ENCODE assay signal across 2 cellular contexts in genomic region chr6:41965429-41966213, GRCh38.
A peak's percentile ranks its signal among the peaks of the same experiment; 100 is the strongest.
TF ChIP-seq lines count a peak whose summit lies in the region.

No MANE protein-coding gene starts in this region.

TF ChIP-seq in HCT116, 20 proteins besides CTCF, POLR2A, EP300 and RAD21:
- TF ChIP-seq SP1 (IDR thresholded peaks at IDR 0.05; ENCODE audit: low read depth) (no peak), TCF7L2 (IDR thresholded peaks at IDR 0.05; ENCODE audit: borderline replicate concordance, extremely low read depth, insufficient read depth, insufficient read length) (no peak), REST (IDR thresholded peaks at IDR 0.05; ENCODE audit: low read depth) (no peak), EGR1 (IDR thresholded peaks at IDR 0.05; ENCODE audit: low read depth) (no peak), ZBTB33 (IDR thresholded peaks at IDR 0.05; ENCODE audit: extremely low read depth, insufficient replicate concordance, low read length) (no peak), POLR2AphosphoS5 (IDR thresholded peaks at IDR 0.05; ENCODE audit: low read depth, low read length) (no peak), SRF (IDR thresholded peaks at IDR 0.05; ENCODE audit: low read depth) (no peak), FOSL1 (IDR thresholded peaks at IDR 0.05; ENCODE audit: low read depth) (no peak), CBX3 (IDR thresholded peaks at IDR 0.05; ENCODE audit: low read depth) (no peak), ELF1 (IDR thresholded peaks at IDR 0.05; ENCODE audit: borderline replicate concordance, low read depth) (no peak), JUND (IDR thresholded peaks at IDR 0.05) (no peak), MAX (IDR thresholded peaks at IDR 0.05) (no peak), EZH2phosphoT487 (IDR thresholded peaks at IDR 0.05; ENCODE audit: borderline replicate concordance) (no peak), EZH2 (IDR thresholded peaks at IDR 0.05) (no peak), SIN3A (IDR thresholded peaks at IDR 0.05; ENCODE audit: low read depth) (no peak), YY1 (IDR thresholded peaks at IDR 0.05; ENCODE audit: extremely low read depth, insufficient replicate concordance, low read depth, low read length) (no peak)

TF ChIP-seq in K562, 482 proteins besides CTCF, POLR2A, EP300 and RAD21 (continues in another document):
- TF ChIP-seq PHF8 (IDR thresholded peaks at IDR 0.05; ENCODE audit: borderline replicate concordance, low read length) (no peak), NR2F6 (CRISPR knock-in tag; IDR thresholded peaks at IDR 0.05) (no peak), POLR2B (IDR thresholded peaks at IDR 0.05; ENCODE audit: low read depth, partially characterized antibody) (no peak), DMBX1 (CRISPR knock-in tag; IDR thresholded peaks at IDR 0.05; ENCODE audit: borderline replicate concordance) (no peak), ESRRA (IDR thresholded peaks at IDR 0.05; ENCODE audit: borderline replicate concordance, low read depth) (peak; percentile 97), ARID1B (IDR thresholded peaks at IDR 0.05) (no peak), KLF13 (tag; IDR thresholded peaks at IDR 0.05; ENCODE audit: borderline replicate concordance, low read depth) (no peak), RAD51 (IDR thresholded peaks at IDR 0.05; ENCODE audit: borderline replicate concordance, low read depth) (no peak), ZNF609 (CRISPR knock-in tag; IDR thresholded peaks at IDR 0.05; ENCODE audit: borderline replicate concordance) (no peak), GTF2F1 (IDR thresholded peaks at IDR 0.05; ENCODE audit: low read depth, low read length) (no peak), BRD4 (IDR thresholded peaks at IDR 0.05) (0 out of 2 replicates have a peak, but pooled peaks have one; percentile 3), ZNF184 (CRISPR knock-in tag; IDR thresholded peaks at IDR 0.05) (no peak), USF1 (CRISPR knock-in tag; IDR thresholded peaks at IDR 0.05) (peak; percentile 31; the same call in 1 of the 2 replicates), SMAD4 (CRISPR knock-in tag; conservative IDR thresholded peaks at IDR 0.05) (no peak), RBBP5 (IDR thresholded peaks at IDR 0.05; ENCODE audit: borderline replicate concordance, insufficient read depth, low read length, poor library complexity, severe bottlenecking) (no peak), SNAPC5 (CRISPR knock-in tag; IDR thresholded peaks at IDR 0.05) (no peak), HDGF (IDR thresholded peaks at IDR 0.05) (0 out of 2 replicates have a peak, but pooled peaks have one; percentile 61), MLX (CRISPR knock-in tag; conservative IDR thresholded peaks at IDR 0.05) (no peak), ZBTB34 (CRISPR knock-in tag; IDR thresholded peaks at IDR 0.05) (no peak), TCF7L2 (IDR thresholded peaks at IDR 0.05; ENCODE audit: low read depth, low read length) (no peak), RBM17 (IDR thresholded peaks at IDR 0.05; ENCODE audit: borderline replicate concordance, low read depth, low read length) (no peak), PRMT5 (CRISPR knock-in tag; IDR thresholded peaks at IDR 0.05) (no peak), ELF4 (CRISPR knock-in tag; IDR thresholded peaks at IDR 0.05) (no peak), RBM25 (IDR thresholded peaks at IDR 0.05; ENCODE audit: low read depth, low read length, severe bottlenecking) (peak; percentile 99), ZNF280A (IDR thresholded peaks at IDR 0.05; ENCODE audit: low read depth, partially characterized antibody) (no peak), FOXP4 (CRISPR knock-in tag; IDR thresholded peaks at IDR 0.05; ENCODE audit: borderline replicate concordance) (no peak), ZNF408 (CRISPR knock-in tag; IDR thresholded peaks at IDR 0.05; ENCODE audit: low read depth) (no peak), NFIX (CRISPR knock-in tag; IDR thresholded peaks at IDR 0.05; ENCODE audit: low read depth) (no peak), HDAC2 (IDR thresholded peaks at IDR 0.05) (peak; percentile 95), MED1 (CRISPR knock-in tag; IDR thresholded peaks at IDR 0.05; ENCODE audit: borderline replicate concordance) (no peak), JUND (IDR thresholded peaks at IDR 0.05; ENCODE audit: borderline replicate concordance, low read depth, low read length) (no peak), JUND (tag; IDR thresholded peaks at IDR 0.05; ENCODE audit: borderline replicate concordance, low read depth, low read length) (no peak), ADNP (tag; IDR thresholded peaks at IDR 0.05) (peak; percentile 97), EGR1 (conservative IDR thresholded peaks at IDR 0.05) (no peak), ZBTB17 (CRISPR knock-in tag; IDR thresholded peaks at IDR 0.05) (no peak), NFE2 (IDR thresholded peaks at IDR 0.05; ENCODE audit: low read depth) (no peak), MYC (IDR thresholded peaks at IDR 0.05; ENCODE audit: low read depth, low read length) (no peak), MYC (CRISPR knock-in tag; IDR thresholded peaks at IDR 0.05; ENCODE audit: borderline replicate concordance, low read depth) (no peak), KDM1A (IDR thresholded peaks at IDR 0.05) (peak; percentile 89 to 95), ZBED1 (IDR thresholded peaks at IDR 0.05) (no peak), SLC30A9 (CRISPR knock-in tag; IDR thresholded peaks at IDR 0.05) (no peak), FOSL1 (tag; conservative IDR thresholded peaks at IDR 0.05) (no peak), FOXK2 (conservative IDR thresholded peaks at IDR 0.05 in 1 of 2, IDR thresholded peaks at IDR 0.05 in 1 of 2; ENCODE audit: low read depth in 2 of 2) (no peak), HDAC1 (IDR thresholded peaks at IDR 0.05) (peak; percentile 48 to 71; a peak in 1 of 4 replicates), MCM7 (IDR thresholded peaks at IDR 0.05) (no peak), NFATC3 (IDR thresholded peaks at IDR 0.05) (no peak), HINFP (tag; conservative IDR thresholded peaks at IDR 0.05; ENCODE audit: low read depth) (no peak), MLLT1 (IDR thresholded peaks at IDR 0.05) (no peak), ZNF445 (CRISPR knock-in tag; IDR thresholded peaks at IDR 0.05; ENCODE audit: low read depth) (no peak)
